26 cellular contexts compared by ENCODE assay signal in genomic region chr3:148450819-148451218, GRCh38.
DNase-seq lines count a peak whose midpoint lies in the region; ATAC-seq and TF ChIP-seq lines count a peak whose summit lies in the region.
"Had no signal": no experiment of that assay in that cellular context is flagged by ENCODE, and none has a peak within 500 bp of the region (broad histone marks: within the 10 kb centered on the region; RNA-seq: fewer than 3 reads in every experiment).

No MANE protein-coding gene starts in this region.

- no peaks in the 10 kb centered on the region for H3K9me3 ChIP-seq in DND-41 (ENCODE audit: insufficient read depth, low read length, severe bottlenecking)
- H3K9me3 ChIP-seq: esophagus muscularis mucosa, gastrocnemius medialis had no signal

- H3K4me2 ChIP-seq in DND-41 (ENCODE audit: insufficient read depth, low read length): no peak overlapping the region

- H2AFZ ChIP-seq in DND-41 (ENCODE audit: low read depth, low read length): 0 out of 2 replicates have a peak overlapping the region, but pooled peaks have one; percentile 39

- no peak overlapping the region for H3K4me3 ChIP-seq in DND-41 (ENCODE audit: low read depth in 1 of 2, low read length in 2 of 2)
- H3K4me3 ChIP-seq: esophagus muscularis mucosa, gastrocnemius medialis had no signal

- DNase-seq in DND-41: no peak
- peak; percentile 14 for DNase-seq in NCI-H748 treated with DMSO at 0.1 percent for 48 hours (lab: John Stamatoyannopoulos, UW)
- DNase-seq in left kidney (ENCODE audit: low read depth, low spot score): peak; percentile 33
- no peak for DNase-seq in activated gamma-delta T cell (lab: John Stamatoyannopoulos, UW)
- DNase-seq: activated CD4-positive, alpha-beta T cell treated with anti-CD3 and anti-CD28 coated beads, Interleukin-2, amount 10 ng/mL, durations not matched to agents 7 days and 5 days; activated naive CD8-positive, alpha-beta T cell treated with anti-CD3 and anti-CD28 coated beads for 36 hours; CD8-positive, alpha-beta T cell; cerebellar nuclear complex; effector CD8-positive, alpha-beta T cell; EL; gastrocnemius medialis; KBM-7; kidney glomerular epithelial cell; mesenchymal stem cell; naive B cell; NCI-H1930; NCI-H446 treated with DMSO at 0.1 percent for 48 hours; Right ventricle myocardium superior; T-cell had no signal

- ATAC-seq in DND-41 (ENCODE audit: insufficient read depth, low read depth): no peak
- no peak for ATAC-seq in GM21717 (IDR thresholded peaks at IDR 0.05; ENCODE audit: unreplicated experiment)
- ATAC-seq in HG03108 (IDR thresholded peaks at IDR 0.05; ENCODE audit: unreplicated experiment): no peak
- no peak for ATAC-seq in HG02973 (IDR thresholded peaks at IDR 0.05; ENCODE audit: unreplicated experiment)
- ATAC-seq: activated T-helper 17 cell treated with anti-CD3 and anti-CD28 coated beads, Interleukin-2, amount 50 U/mL, for 72 hours; CD8-positive, alpha-beta T cell; gastrocnemius medialis; stimulated activated effector memory CD8-positive, alpha-beta T cell treated with anti-CD3 and anti-CD28 coated beads, Interleukin-12 subunit alpha, Interleukin-12 subunit beta, amount 100 ng/mL, for 72 hours; T-cell had no signal

- no peaks in the 10 kb centered on the region for H3K79me2 ChIP-seq in DND-41 (ENCODE audit: insufficient read depth, low read length)

- H4K20me1 ChIP-seq in DND-41 (ENCODE audit: insufficient read depth, low read length): no peaks in the 10 kb centered on the region

- H3K36me3 ChIP-seq in DND-41 (ENCODE audit: insufficient read depth, low read length): no peaks in the 10 kb centered on the region
- H3K36me3 ChIP-seq: esophagus muscularis mucosa, gastrocnemius medialis had no signal

- H3K27me3 ChIP-seq in DND-41 (ENCODE audit: insufficient read depth, low read length, poor library complexity): no peaks in the 10 kb centered on the region
- H3K27me3 ChIP-seq: esophagus muscularis mucosa, gastrocnemius medialis had no signal

- TF ChIP-seq CTCF in 22Rv1 (IDR thresholded peaks at IDR 0.05) (no peak), DND-41 (IDR thresholded peaks at IDR 0.05; ENCODE audit: borderline replicate concordance, extremely low read depth, low read length, poor library complexity, severe bottlenecking) (no peak)

- H3K27ac ChIP-seq in 22Rv1: peak overlapping the region; percentile 14; the same call in 1 of the 2 replicates
- H3K27ac ChIP-seq in DND-41 (ENCODE audit: low read length): no peak overlapping the region
- H3K27ac ChIP-seq: esophagus muscularis mucosa, gastrocnemius medialis had no signal

- H3K4me1 ChIP-seq in DND-41 (ENCODE audit: insufficient read depth, low read length): no peaks in the 10 kb centered on the region
- H3K4me1 ChIP-seq: gastrocnemius medialis had no signal

- no peak overlapping the region for H3K9ac ChIP-seq in DND-41 (ENCODE audit: low read depth, low read length)

Comparison
In these comparisons a context has a peak if more than half of its experiments do, and no peak if none do; other contexts are left out.
1. DNase-seq: peak in NCI-H748 treated with DMSO at 0.1 percent for 48 hours (single experiment) and left kidney (single experiment); none in DND-41 (single experiment) and activated gamma-delta T cell (single experiment).